ENCODE assay signal across 11 cellular contexts in genomic region chr2:112276954-112277353, GRCh38. TPM values are rescaled to one million over a fixed set of nuclear protein-coding genes. Genes with fewer than 3 reads are reported as not detected.
DNase-seq lines count a peak whose midpoint lies in the region; ATAC-seq and TF ChIP-seq lines count a peak whose summit lies in the region.
"Had no signal": no experiment of that assay in that cellular context is flagged by ENCODE, and none has a peak within 500 bp of the region (broad histone marks: within the 10 kb centered on the region; RNA-seq: fewer than 3 reads in every experiment).

No MANE protein-coding gene starts in this region.

- H3K36me3 ChIP-seq in right atrium auricular region = no peaks in the 10 kb centered on the region
- H3K36me3 ChIP-seq in lower lobe of right lung = no peaks in the 10 kb centered on the region
- no peaks in the 10 kb centered on the region for H3K36me3 ChIP-seq in H7 (replicated peaks; ENCODE audit: control insufficient read depth, insufficient read depth, low read length)
- no peaks in the 10 kb centered on the region for H3K36me3 ChIP-seq in upper lobe of left lung

- ATAC-seq in Right ventricle myocardium superior (ENCODE audit: poor library complexity) (no peak), lower lobe of right lung (no peak), GM18520 (IDR thresholded peaks at IDR 0.05; ENCODE audit: unreplicated experiment) (no peak), upper lobe of left lung (ENCODE audit: low FRiP score in 2 of 2) (no peak)
- no peak for ATAC-seq in activated naive CD8-positive, alpha-beta T cell treated with anti-CD3 and anti-CD28 coated beads, Interleukin-2, amount 50 U/mL, for 24 hours

- no peak for TF ChIP-seq POLR2A in upper lobe of left lung (IDR thresholded peaks at IDR 0.05)

- no peak for TF ChIP-seq EP300 in upper lobe of left lung (IDR thresholded peaks at IDR 0.05)

- peaks cover 33% of the 10 kb centered on the region for H3K4me1 Mint-ChIP-seq in activated naive CD8-positive, alpha-beta T cell treated with anti-CD3 and anti-CD28 coated beads, Interleukin-2, amount 50 U/mL, for 24 hours

- TF ChIP-seq CTCF in right atrium auricular region (IDR thresholded peaks at IDR 0.05) (no peak), lower lobe of right lung (IDR thresholded peaks at IDR 0.05) (no peak), upper lobe of left lung (IDR thresholded peaks at IDR 0.05) (no peak)

- H3K4me1 ChIP-seq in right atrium auricular region (peaks cover 0 to 16% of the 10 kb centered on the region in 2 donors), lower lobe of right lung (peaks cover 14% of the 10 kb centered on the region), upper lobe of left lung (peaks cover 9 to 16% (median 10%) of the 10 kb centered on the region in 4 donors)

- intact Hi-C loops in Right ventricle myocardium superior (cut with DNase I) (no loop called here), lower lobe of right lung (cut with DNase I) (no loop called here)

- H3K27me3 Mint-ChIP-seq in activated naive CD8-positive, alpha-beta T cell treated with anti-CD3 and anti-CD28 coated beads, Interleukin-2, amount 50 U/mL, for 24 hours = no peaks in the 10 kb centered on the region

- H3K36me3 Mint-ChIP-seq in activated naive CD8-positive, alpha-beta T cell treated with anti-CD3 and anti-CD28 coated beads, Interleukin-2, amount 50 U/mL, for 24 hours (ENCODE audit: low read depth) = no peaks in the 10 kb centered on the region

- peak overlapping the region; percentile 88 for H3K4me3 Mint-ChIP-seq in activated naive CD8-positive, alpha-beta T cell treated with anti-CD3 and anti-CD28 coated beads, Interleukin-2, amount 50 U/mL, for 24 hours

- H3K4me3 ChIP-seq in right atrium auricular region (no peak overlapping the region), lower lobe of right lung (peak overlapping the region; percentile 85), H7 (ENCODE audit: insufficient read depth, low read depth, low read length) (no peak overlapping the region), upper lobe of left lung (peak overlapping the region in 2 of 4 donors; percentile 58 to 86)

- no peaks in the 10 kb centered on the region for H3K9me3 Mint-ChIP-seq in activated naive CD8-positive, alpha-beta T cell treated with anti-CD3 and anti-CD28 coated beads, Interleukin-2, amount 50 U/mL, for 24 hours

- H3K27ac ChIP-seq in right atrium auricular region = peak overlapping the region; percentile 100
- no peak overlapping the region for H3K27ac ChIP-seq in lower lobe of right lung
- peak overlapping the region in 1 of 4 donors; percentile 100 for H3K27ac ChIP-seq in upper lobe of left lung

- H3K27me3 ChIP-seq in right atrium auricular region (no peaks in the 10 kb centered on the region), lower lobe of right lung (ENCODE audit: low read depth) (no peaks in the 10 kb centered on the region), H7 (ENCODE audit: control insufficient read depth, insufficient read depth, low read length) (no peaks in the 10 kb centered on the region), upper lobe of left lung (no peaks in the 10 kb centered on the region)

- DNase-seq in right atrium auricular region (ENCODE audit: low spot score) (no peak), Right ventricle myocardium superior (no peak), lower lobe of right lung (no peak), H7 (no peak), upper lobe of left lung (no peak), NK-92 (lab: John Stamatoyannopoulos, UW; ENCODE audit: unreplicated experiment) (no peak)
- no peak for DNase-seq in activated naive CD8-positive, alpha-beta T cell treated with anti-CD3 and anti-CD28 coated beads, Interleukin-2, amount 50 U/mL, for 24 hours
- DNase-seq: COR-L47; kidney glomerular epithelial cell; NK-92 treated with Interleukin-12 subunit alpha and Interleukin-12 subunit beta, amount 100 ng/mL, for 24 hours had no signal

- H3K9me3 ChIP-seq in right atrium auricular region (no peaks in the 10 kb centered on the region), lower lobe of right lung (no peaks in the 10 kb centered on the region), upper lobe of left lung (no peaks in the 10 kb centered on the region)

- no peak overlapping the region for H3K27ac Mint-ChIP-seq in activated naive CD8-positive, alpha-beta T cell treated with anti-CD3 and anti-CD28 coated beads, Interleukin-2, amount 50 U/mL, for 24 hours

- 74 to 78% methylated on average over 5 of the region's 5 CpGs for WGBS in upper lobe of left lung, 2 donors

RNA-seq across cellular contexts. Expression of gene ZC3H6, which starts 1.6 kb away (rescaled TPM):
- total RNA-seq in right atrium auricular region (10 to 100 TPM; 12.7 to 16.9 TPM), Right ventricle myocardium superior (18.7 TPM), lower lobe of right lung (18.0 TPM), upper lobe of left lung (10 to 100 TPM in 3 of 6 donors, 1 to 10 TPM in 3; 4.8 to 18.5 (median 11.7) TPM)
- 5.3 and 16.0 TPM in 2 replicates for total RNA-seq in H7 (2014; rRNA removed; shearing (Covaris generic))

RNA-seq across cellular contexts. Expression of gene ZC3H8, which starts 22.1 kb away (rescaled TPM):
- total RNA-seq in right atrium auricular region (1 to 10 TPM; 5.2 to 7.2 TPM), Right ventricle myocardium superior (12.0 TPM), lower lobe of right lung (5.0 TPM), upper lobe of left lung (10 to 100 TPM in 3 of 6 donors, 1 to 10 TPM in 3; 4.3 to 92.2 (median 10.1) TPM)
- 2.1 and 5.9 TPM in 2 replicates for total RNA-seq in H7 (2014; rRNA removed; shearing (Covaris generic))
